Comparison of ENCODE assay signal across 1 cellular context in the genomic region with DNA sequence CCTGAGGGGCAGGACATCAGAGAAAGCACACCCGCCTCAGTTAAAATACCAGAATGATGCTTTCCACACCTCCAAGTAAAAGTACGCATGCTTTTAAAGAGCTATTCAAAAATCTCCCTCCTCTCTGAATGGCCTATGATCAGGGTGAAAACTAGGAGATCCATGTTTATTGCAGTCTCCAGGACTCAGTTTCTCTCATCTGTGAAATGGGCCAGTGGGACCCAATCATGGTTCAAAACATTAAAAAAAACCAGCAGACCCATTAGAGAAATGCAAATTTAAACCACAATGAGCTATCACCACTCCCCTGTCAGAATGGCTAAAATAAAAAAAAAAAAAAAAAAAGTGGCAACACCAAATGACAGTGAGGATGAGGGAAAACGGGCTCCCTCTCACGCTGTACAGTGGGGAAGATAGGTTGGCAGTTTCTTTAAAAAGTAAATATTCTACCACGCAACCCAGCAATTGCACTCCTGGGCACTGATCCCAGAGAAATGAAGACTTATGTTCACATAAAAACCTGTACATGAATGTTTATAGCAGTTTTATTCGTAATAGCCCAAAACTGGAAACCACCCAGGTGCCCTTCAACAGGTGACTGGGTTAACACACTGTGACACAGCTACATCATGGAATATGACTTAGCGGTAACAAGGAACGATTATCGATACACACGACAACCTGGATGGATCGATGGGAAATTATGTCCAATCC.
TF ChIP-seq lines count a peak whose summit lies in the region.

No MANE protein-coding gene starts in this region.

TF ChIP-seq in K562, 482 proteins besides CTCF, POLR2A, EP300 and RAD21 (continued from another document):
- TF ChIP-seq PHB2 (IDR thresholded peaks at IDR 0.05; ENCODE audit: low read depth) (no peak), BCOR (IDR thresholded peaks at IDR 0.05) (0 out of 2 replicates have a peak, but pooled peaks have one; percentile 42)
